27 cellular contexts compared by ENCODE assay signal in the genomic region with DNA sequence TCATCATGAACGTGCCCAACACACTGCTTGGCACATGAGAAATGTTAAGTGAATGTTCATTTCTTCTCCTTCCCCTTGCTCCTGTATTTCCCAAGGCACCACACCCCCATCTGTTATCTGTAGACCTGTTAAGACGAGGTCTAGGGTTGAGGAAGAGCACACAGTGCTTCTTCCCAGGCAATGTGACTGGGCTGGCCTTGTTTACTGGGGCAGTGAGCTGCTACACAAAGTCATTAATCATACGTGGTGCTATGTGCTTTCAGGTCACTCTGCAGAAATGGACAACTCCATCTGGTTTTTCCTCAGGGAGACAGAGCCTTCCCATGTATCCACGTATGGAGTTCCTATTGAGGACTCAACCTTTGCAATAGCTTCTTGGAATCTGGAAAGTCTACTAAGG.
"Had no signal": no experiment of that assay in that cellular context is flagged by ENCODE, and none has a peak within 500 bp of the region (broad histone marks: within the 10 kb centered on the region; RNA-seq: fewer than 3 reads in every experiment).

No MANE protein-coding gene starts in this region.

- H3K4me3 Mint-ChIP-seq: immature natural killer cell; naive thymus-derived CD8-positive, alpha-beta T cell; nephron; neural crest cell; stimulated activated memory B cell treated with anti-CD40 and anti-IgM and Interleukin-4, amounts not matched to agents 10 μg/mL and 1 μg/mL and 100 μg/mL, for 72 hours; stimulated activated naive CD8-positive, alpha-beta T cell treated with anti-CD3 and anti-CD28 coated beads, Interleukin-15, amount 100 ng/mL, for 72 hours; type B pancreatic cell had no signal

- H3K27me3 Mint-ChIP-seq: naive thymus-derived CD8-positive, alpha-beta T cell; stimulated activated memory B cell treated with anti-CD40 and anti-IgM and Interleukin-4, amounts not matched to agents 10 μg/mL and 1 μg/mL and 100 μg/mL, for 72 hours; stimulated activated naive CD8-positive, alpha-beta T cell treated with anti-CD3 and anti-CD28 coated beads, Interleukin-15, amount 100 ng/mL, for 72 hours; type B pancreatic cell had no signal

- H3K4me3 ChIP-seq: left lung, lower lobe of right lung, pancreas, right atrium auricular region, right lobe of liver, smooth muscle cell, tibial nerve, vagina had no signal

- H3K4me1 Mint-ChIP-seq: nephron; neural crest cell; stimulated activated memory B cell treated with anti-CD40 and anti-IgM and Interleukin-4, amounts not matched to agents 10 μg/mL and 1 μg/mL and 100 μg/mL, for 72 hours had no signal

- DNase-seq: immature natural killer cell; kidney; left colon; left lung; lower lobe of right lung; mammary epithelial cell; mesenchymal stem cell; naive thymus-derived CD8-positive, alpha-beta T cell; nucleus accumbens; pancreas; posterior cingulate gyrus; right lobe of liver; stimulated activated CD4-positive, alpha-beta T cell treated with anti-CD3 and anti-CD28 coated beads, Interleukin-1b, Interleukin-23, amount 100 ng/mL, for 48 hours; stimulated activated CD4-positive, alpha-beta T cell treated with anti-CD3 and anti-CD28 coated beads, Interleukin-2, amount 100 ng/mL, for 48 hours; stimulated activated CD4-positive, alpha-beta T cell treated with anti-CD3 and anti-CD28 coated beads, Interleukin-4, amount 100 ng/mL, for 4 hours; stimulated activated CD8-positive, alpha-beta memory T cell treated with anti-CD3 and anti-CD28 coated beads, Interleukin-4, amount 100 ng/mL, for 48 hours; stimulated activated naive CD4-positive, alpha-beta T cell treated with Interleukin-2 at 50 U/mL for 16 hours; stimulated activated naive CD8-positive, alpha-beta T cell treated with anti-CD3 and anti-CD28 coated beads, Interleukin-15, amount 100 ng/mL, for 72 hours; substantia nigra had no signal

- H3K9me3 ChIP-seq: left lung, lower lobe of right lung, pancreas, right atrium auricular region, right lobe of liver, tibial nerve, vagina had no signal

- H3K36me3 Mint-ChIP-seq: type B pancreatic cell had no signal

- H3K4me1 ChIP-seq: left lung, lower lobe of right lung, pancreas, right atrium auricular region, right lobe of liver, tibial nerve, vagina had no signal

- H3K27me3 ChIP-seq: left lung, pancreas, right atrium auricular region, right lobe of liver, tibial nerve, vagina had no signal

- H3K9me3 Mint-ChIP-seq: immature natural killer cell; naive thymus-derived CD8-positive, alpha-beta T cell; neural crest cell; stimulated activated naive CD8-positive, alpha-beta T cell treated with anti-CD3 and anti-CD28 coated beads, Interleukin-15, amount 100 ng/mL, for 72 hours; type B pancreatic cell had no signal

- H3K36me3 ChIP-seq: lower lobe of right lung, pancreas, right atrium auricular region, right lobe of liver, tibial nerve, vagina had no signal

- H3K27ac Mint-ChIP-seq: immature natural killer cell; naive thymus-derived CD8-positive, alpha-beta T cell; nephron; stimulated activated memory B cell treated with anti-CD40 and anti-IgM and Interleukin-4, amounts not matched to agents 10 μg/mL and 1 μg/mL and 100 μg/mL, for 72 hours; stimulated activated naive CD8-positive, alpha-beta T cell treated with anti-CD3 and anti-CD28 coated beads, Interleukin-15, amount 100 ng/mL, for 72 hours; type B pancreatic cell had no signal

- H3K27ac ChIP-seq: left lung, lower lobe of right lung, pancreas, right atrium auricular region, right lobe of liver, tibial nerve, vagina had no signal

- ATAC-seq: left colon; left lung; lower lobe of right lung; naive thymus-derived CD8-positive, alpha-beta T cell; pancreas; right lobe of liver; stimulated activated memory B cell treated with anti-CD40 and anti-IgM and Interleukin-4, amounts not matched to agents 10 μg/mL and 1 μg/mL and 100 μg/mL, for 72 hours; stimulated activated naive CD8-positive, alpha-beta T cell treated with anti-CD3 and anti-CD28 coated beads, Interleukin-15, amount 100 ng/mL, for 72 hours had no signal
